ENCODE assay signal across 8 cellular contexts in the genomic region with DNA sequence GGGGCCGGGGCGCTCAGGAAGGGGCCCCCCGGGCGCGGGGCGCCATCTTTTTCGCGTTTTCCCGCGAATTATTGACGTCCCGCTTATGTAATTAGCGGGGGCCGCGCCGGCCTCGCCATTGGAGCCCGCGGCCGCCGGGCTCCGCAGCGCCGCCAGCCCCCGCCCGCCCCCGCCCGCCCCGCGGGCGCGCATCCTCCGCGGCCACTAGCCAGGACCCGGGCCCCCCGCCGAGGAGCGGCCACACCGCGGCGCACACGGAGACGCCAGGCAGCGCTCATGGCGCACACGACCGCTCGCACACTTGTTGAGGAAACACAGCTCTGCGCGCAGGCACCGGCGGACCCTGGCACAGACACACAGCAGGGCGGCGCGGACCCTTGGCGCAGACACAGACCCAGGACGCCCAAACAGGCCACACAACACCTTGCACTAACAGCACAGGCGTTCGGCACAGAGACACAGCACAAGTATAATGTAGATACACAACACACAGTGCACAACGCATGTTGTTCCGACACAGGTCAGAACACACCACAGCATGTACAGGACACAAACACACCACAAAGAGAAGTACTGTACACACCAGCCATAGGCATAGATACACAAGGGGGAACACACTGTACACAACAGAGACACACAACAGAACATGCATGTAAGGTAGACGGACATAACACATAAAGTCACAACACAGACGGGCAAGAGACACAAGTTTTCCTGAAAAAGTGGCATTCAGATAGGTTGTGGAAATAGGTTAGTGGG.
A peak's percentile ranks its signal among the peaks of the same experiment; 100 is the strongest.
DNase-seq lines count a peak whose midpoint lies in the region; TF ChIP-seq lines count a peak whose summit lies in the region.

No MANE protein-coding gene starts in this region.

- no peaks in the 10 kb centered on the region for H3K27me3 ChIP-seq in SU-DHL-6 (ENCODE audit: low read length)

- H3K4me2 ChIP-seq in SU-DHL-6 (ENCODE audit: low read depth, low read length, poor library complexity, severe bottlenecking) = peak overlapping the region; percentile 80

- POLR2A ChIA-PET in HEK293 (lab: Yijun Ruan, JAX) = interaction anchor here (1.0 kb wide), 2 partner anchors 9 to 34 kb away, joined by 3 to 5 read pairs; no protein-coding TSS in a partner anchor

- peak overlapping the region; percentile 78 for H3K9ac ChIP-seq in SU-DHL-6 (ENCODE audit: low read length)

- H3K36me3 ChIP-seq in HEK293 (ENCODE audit: control insufficient read depth in 2 of 2, insufficient read depth in 1 of 2, low read length in 2 of 2) = peaks cover 0 to 24% of the 10 kb centered on the region in 2 experiments; a peak in 2 of 3 replicates
- H3K36me3 ChIP-seq in SU-DHL-6 (ENCODE audit: low read length) = 0 out of 2 replicates have a peak, but pooled peaks cover 7% of the 10 kb centered on the region

- H3K27ac ChIP-seq in HEK293 (ENCODE audit: extremely low read depth, low read depth, low read length) = peak overlapping the region; percentile 16; the same call in 1 of the 2 replicates
- H3K27ac ChIP-seq in SU-DHL-6 (ENCODE audit: low read depth, low read length) = peak overlapping the region; percentile 92

- no peaks in the 10 kb centered on the region for H3K9me2 ChIP-seq in SU-DHL-6 (replicated peaks; ENCODE audit: insufficient read depth, low read length)

- no peaks in the 10 kb centered on the region for H3K4me1 ChIP-seq in HEK293 (ENCODE audit: control insufficient read depth, insufficient read depth, low read length)

- H4K20me1 ChIP-seq in SU-DHL-6 (ENCODE audit: low read depth, low read length) = no peaks in the 10 kb centered on the region

- peaks cover 8% of the 10 kb centered on the region; the same call in 1 of the 2 replicates for H3K79me2 ChIP-seq in SU-DHL-6 (ENCODE audit: insufficient read depth, low read length)

- DNase-seq in GM10266 (ENCODE audit: extremely low spot score) (peak; percentile 90), MV-4-11 (lab: John Stamatoyannopoulos, UW) (peak; percentile 78), astrocyte of the cerebellum (ENCODE audit: low read depth) (no peak), hippocampal formation (lab: John Stamatoyannopoulos, UW) (peak; percentile 46 to 66), retina (peak; percentile 75), NCI-H187 treated with DMSO at 0.1 percent for 48 hours (lab: John Stamatoyannopoulos, UW) (no peak)

- peaks cover 63% of the 10 kb centered on the region for H3F3A ChIP-seq in SU-DHL-6 (ENCODE audit: insufficient read depth)

- TF ChIP-seq CTCF in GM10266 (IDR thresholded peaks at IDR 0.05; ENCODE audit: control insufficient read depth, insufficient read depth, low read depth, missing control alignments) = peak; percentile 53
- peak; percentile 47 for TF ChIP-seq CTCF in HEK293 (tag by site-specific recombination; IDR thresholded peaks at IDR 0.05)
- no peak for TF ChIP-seq CTCF in SU-DHL-6 (IDR thresholded peaks at IDR 0.05; ENCODE audit: insufficient read depth, low read length, poor library complexity, severe bottlenecking)
- TF ChIP-seq CTCF in astrocyte of the cerebellum (IDR thresholded peaks at IDR 0.05; ENCODE audit: low read depth, low read length, missing control alignments) = no peak

- CTCF ChIA-PET in HEK293 (lab: Yijun Ruan, JAX) = interaction anchor here (0.6 kb wide), 1 partner anchor 59 kb away, joined by 3 read pairs; no protein-coding TSS in a partner anchor

- no peak overlapping the region for H2AFZ ChIP-seq in SU-DHL-6 (ENCODE audit: low read depth, low read length, severe bottlenecking)

- in situ Hi-C loops in astrocyte of the cerebellum (cut with HindIII; ENCODE audit: low sequenced_read_pairs) = no loop called here

- no peaks in the 10 kb centered on the region for H3K9me3 ChIP-seq in HEK293 (ENCODE audit: control insufficient read depth, insufficient read depth, low read depth, low read length)
- no peaks in the 10 kb centered on the region for H3K9me3 ChIP-seq in SU-DHL-6 (ENCODE audit: insufficient read depth, low read length)

- H3K4me3 ChIP-seq in HEK293 (ENCODE audit: low read depth, low read length) (peak overlapping the region; percentile 72), SU-DHL-6 (ENCODE audit: insufficient read depth, low read length, poor library complexity, severe bottlenecking) (peak overlapping the region; percentile 46), astrocyte of the cerebellum (ENCODE audit: low read depth, low read length) (peak overlapping the region; percentile 65)

TF ChIP-seq in HEK293, 187 proteins besides CTCF, POLR2A, EP300 and RAD21 (continues in another document):
- TF ChIP-seq ZNF768 (tag by site-specific recombination; IDR thresholded peaks at IDR 0.05) = peak; percentile 51; the same call in 1 of the 2 replicates
- TF ChIP-seq ZFHX2 (tag by site-specific recombination; conservative IDR thresholded peaks at IDR 0.05) = peak; percentile 19; the same call in 1 of the 2 replicates
- TF ChIP-seq ZNF629 (tag by site-specific recombination; IDR thresholded peaks at IDR 0.05) = peak; percentile 28; the same call in 1 of the 2 replicates
- TF ChIP-seq KLF9 (tag by site-specific recombination; IDR thresholded peaks at IDR 0.05; ENCODE audit: low read depth) = 0 out of 2 replicates have a peak, but pooled peaks have one; percentile 26
- peak; percentile 84; the same call in 1 of the 2 replicates for TF ChIP-seq ZFP37 (tag by site-specific recombination; IDR thresholded peaks at IDR 0.05)
- TF ChIP-seq, protein P1, sequence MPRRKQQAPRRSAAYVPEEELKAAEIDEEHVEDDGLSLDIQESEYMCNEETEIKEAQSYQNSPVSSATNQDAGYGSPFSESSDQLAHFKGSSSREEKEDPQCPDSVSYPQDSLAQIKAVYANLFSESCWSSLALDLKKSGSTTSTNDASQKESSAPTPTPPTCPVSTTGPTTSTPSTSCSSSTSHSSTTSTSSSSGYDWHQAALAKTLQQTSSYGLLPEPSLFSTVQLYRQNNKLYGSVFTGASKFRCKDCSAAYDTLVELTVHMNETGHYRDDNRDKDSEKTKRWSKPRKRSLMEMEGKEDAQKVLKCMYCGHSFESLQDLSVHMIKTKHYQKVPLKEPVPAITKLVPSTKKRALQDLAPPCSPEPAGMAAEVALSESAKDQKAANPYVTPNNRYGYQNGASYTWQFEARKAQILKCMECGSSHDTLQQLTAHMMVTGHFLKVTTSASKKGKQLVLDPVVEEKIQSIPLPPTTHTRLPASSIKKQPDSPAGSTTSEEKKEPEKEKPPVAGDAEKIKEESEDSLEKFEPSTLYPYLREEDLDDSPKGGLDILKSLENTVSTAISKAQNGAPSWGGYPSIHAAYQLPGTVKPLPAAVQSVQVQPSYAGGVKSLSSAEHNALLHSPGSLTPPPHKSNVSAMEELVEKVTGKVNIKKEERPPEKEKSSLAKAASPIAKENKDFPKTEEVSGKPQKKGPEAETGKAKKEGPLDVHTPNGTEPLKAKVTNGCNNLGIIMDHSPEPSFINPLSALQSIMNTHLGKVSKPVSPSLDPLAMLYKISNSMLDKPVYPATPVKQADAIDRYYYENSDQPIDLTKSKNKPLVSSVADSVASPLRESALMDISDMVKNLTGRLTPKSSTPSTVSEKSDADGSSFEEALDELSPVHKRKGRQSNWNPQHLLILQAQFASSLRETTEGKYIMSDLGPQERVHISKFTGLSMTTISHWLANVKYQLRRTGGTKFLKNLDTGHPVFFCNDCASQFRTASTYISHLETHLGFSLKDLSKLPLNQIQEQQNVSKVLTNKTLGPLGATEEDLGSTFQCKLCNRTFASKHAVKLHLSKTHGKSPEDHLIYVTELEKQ (tag by site-specific recombination; IDR thresholded peaks at IDR 0.05; ENCODE audit: borderline replicate concordance) = no peak
- TF ChIP-seq, protein P2, sequence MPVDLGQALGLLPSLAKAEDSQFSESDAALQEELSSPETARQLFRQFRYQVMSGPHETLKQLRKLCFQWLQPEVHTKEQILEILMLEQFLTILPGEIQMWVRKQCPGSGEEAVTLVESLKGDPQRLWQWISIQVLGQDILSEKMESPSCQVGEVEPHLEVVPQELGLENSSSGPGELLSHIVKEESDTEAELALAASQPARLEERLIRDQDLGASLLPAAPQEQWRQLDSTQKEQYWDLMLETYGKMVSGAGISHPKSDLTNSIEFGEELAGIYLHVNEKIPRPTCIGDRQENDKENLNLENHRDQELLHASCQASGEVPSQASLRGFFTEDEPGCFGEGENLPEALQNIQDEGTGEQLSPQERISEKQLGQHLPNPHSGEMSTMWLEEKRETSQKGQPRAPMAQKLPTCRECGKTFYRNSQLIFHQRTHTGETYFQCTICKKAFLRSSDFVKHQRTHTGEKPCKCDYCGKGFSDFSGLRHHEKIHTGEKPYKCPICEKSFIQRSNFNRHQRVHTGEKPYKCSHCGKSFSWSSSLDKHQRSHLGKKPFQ (tag by site-specific recombination; IDR thresholded peaks at IDR 0.05) = 0 out of 2 replicates have a peak, but pooled peaks have one; percentile 17
- peak; percentile 99 for TF ChIP-seq ZNF600 (tag by site-specific recombination; IDR thresholded peaks at IDR 0.05)
- 0 out of 2 replicates have a peak, but pooled peaks have one; percentile 30 for TF ChIP-seq YY2 (tag by site-specific recombination; IDR thresholded peaks at IDR 0.05)
- TF ChIP-seq ZNF2 (tag by site-specific recombination; IDR thresholded peaks at IDR 0.05) = peak; percentile 85; the same call in 1 of the 2 replicates
- TF ChIP-seq, protein P3, sequence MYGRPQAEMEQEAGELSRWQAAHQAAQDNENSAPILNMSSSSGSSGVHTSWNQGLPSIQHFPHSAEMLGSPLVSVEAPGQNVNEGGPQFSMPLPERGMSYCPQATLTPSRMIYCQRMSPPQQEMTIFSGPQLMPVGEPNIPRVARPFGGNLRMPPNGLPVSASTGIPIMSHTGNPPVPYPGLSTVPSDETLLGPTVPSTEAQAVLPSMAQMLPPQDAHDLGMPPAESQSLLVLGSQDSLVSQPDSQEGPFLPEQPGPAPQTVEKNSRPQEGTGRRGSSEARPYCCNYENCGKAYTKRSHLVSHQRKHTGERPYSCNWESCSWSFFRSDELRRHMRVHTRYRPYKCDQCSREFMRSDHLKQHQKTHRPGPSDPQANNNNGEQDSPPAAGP (tag by site-specific recombination; IDR thresholded peaks at IDR 0.05) = 0 out of 2 replicates have a peak, but pooled peaks have one; percentile 27
- no peak for TF ChIP-seq EGR2 (tag by site-specific recombination; IDR thresholded peaks at IDR 0.05; ENCODE audit: low read depth)
- no peak for TF ChIP-seq ZNF423 (tag by site-specific recombination; IDR thresholded peaks at IDR 0.05)
- no peak for TF ChIP-seq ZNF548 (tag by site-specific recombination; IDR thresholded peaks at IDR 0.05)

Comparison
In these comparisons a context has a peak if more than half of its experiments do, and no peak if none do; other contexts are left out.
1. DNase-seq: peak in GM10266 (single experiment), MV-4-11 (single experiment), hippocampal formation (2 of 2) and retina (single experiment); none in astrocyte of the cerebellum (single experiment) and NCI-H187 treated with DMSO at 0.1 percent for 48 hours (single experiment).
2. CTCF ChIP-seq: peak in GM10266 (single experiment) and HEK293 (single experiment); none in SU-DHL-6 (single experiment) and astrocyte of the cerebellum (single experiment).
3. Peak in every context shown above with its lines, with median percentiles within 50 percentile points of each other: H3K4me3 ChIP-seq.